Comparison of ENCODE assay signal across 8 cellular contexts in the genomic region with DNA sequence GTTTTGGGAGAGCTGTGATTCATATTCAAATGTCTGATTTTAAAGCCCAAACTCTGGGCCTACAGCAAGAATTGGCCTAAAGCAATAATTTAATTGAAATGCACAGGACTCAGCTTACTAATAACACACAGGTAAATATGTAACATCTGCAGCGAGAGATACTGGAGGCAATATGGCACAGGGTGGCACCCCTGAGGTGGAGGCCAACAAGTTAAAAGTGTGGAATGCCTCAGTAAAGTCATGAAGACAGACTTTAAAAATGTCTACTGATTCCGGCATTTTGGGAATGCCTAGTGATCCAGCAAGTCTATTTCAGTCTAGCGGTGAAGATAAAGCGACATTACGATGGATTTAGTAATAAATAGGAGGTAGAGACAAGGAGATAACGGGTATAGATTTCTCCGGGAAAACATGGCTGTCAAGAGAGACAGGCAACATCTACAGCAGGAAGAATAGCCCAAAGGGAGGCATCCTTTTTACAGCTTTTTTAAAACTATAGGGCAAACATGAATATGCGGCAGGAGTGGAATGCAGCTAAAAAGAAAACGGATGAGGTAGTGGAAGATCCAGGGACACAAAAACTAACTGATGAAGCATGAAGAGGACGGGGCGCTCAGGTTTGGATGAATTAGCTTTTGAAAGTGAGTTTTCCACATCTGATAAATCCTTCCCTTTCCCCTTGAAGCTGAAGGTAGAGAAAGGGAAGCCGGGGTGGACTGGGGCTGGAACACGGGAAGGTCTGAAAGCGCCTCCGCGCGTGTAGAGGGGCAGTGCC. TPM values are rescaled to one million over a fixed set of nuclear protein-coding genes. Genes with fewer than 3 reads are reported as not detected.
DNase-seq lines count a peak whose midpoint lies in the region; ATAC-seq, FAIRE-seq and TF ChIP-seq lines count a peak whose summit lies in the region.

No MANE protein-coding gene starts in this region.

- H3K27ac Mint-ChIP-seq in CD4-positive, alpha-beta T cell, result peak overlapping the region; percentile 26
- H3K27ac Mint-ChIP-seq in nephron progenitor cell, result no peak overlapping the region

- intact Hi-C loops in CD4-positive, alpha-beta T cell (cut with DNase I, micrococcal nuclease), result loop anchor here in 1 of 2 experiments (5.0 kb wide), 1 partner anchor 425 kb away; a partner anchor contains a TSS

- no peaks in the 10 kb centered on the region for H3K27me3 Mint-ChIP-seq in CD4-positive, alpha-beta T cell
- no peaks in the 10 kb centered on the region for H3K27me3 Mint-ChIP-seq in nephron progenitor cell (ENCODE audit: low read depth, poor library complexity)

- peaks cover 22% of the 10 kb centered on the region for H3K4me1 Mint-ChIP-seq in CD4-positive, alpha-beta T cell (ENCODE audit: low read depth)
- peaks cover 56% of the 10 kb centered on the region for H3K4me1 Mint-ChIP-seq in nephron progenitor cell

- peaks cover 14% of the 10 kb centered on the region for H3K36me3 Mint-ChIP-seq in CD4-positive, alpha-beta T cell (ENCODE audit: low read depth)
- peaks cover 44% of the 10 kb centered on the region for H3K36me3 Mint-ChIP-seq in nephron progenitor cell (ENCODE audit: low read depth)

- H3K36me3 ChIP-seq in KOPT-K1 (ENCODE audit: insufficient read depth, low read length), result peaks cover 11% of the 10 kb centered on the region

- CTCF ChIA-PET in CD4-positive, alpha-beta T cell (lab: Charles Lee), result no interaction called here

- POLR2A ChIA-PET in CD4-positive, alpha-beta T cell (lab: Charles Lee), result no interaction called here

- H3K4me3 Mint-ChIP-seq in CD4-positive, alpha-beta T cell, result peak overlapping the region; percentile 96
- H3K4me3 Mint-ChIP-seq in nephron progenitor cell, result peak overlapping the region; percentile 88

- H3K27me3 ChIP-seq in CD4-positive, alpha-beta T cell (ENCODE audit: control insufficient read depth, insufficient read depth, low read length), result no peaks in the 10 kb centered on the region

- no peaks in the 10 kb centered on the region for H3K9me3 ChIP-seq in CD4-positive, alpha-beta T cell (ENCODE audit: control insufficient read depth, low read length)
- no peaks in the 10 kb centered on the region for H3K9me3 ChIP-seq in KOPT-K1 (ENCODE audit: insufficient read depth, low read length, poor library complexity, severe bottlenecking)

- H3K9me3 Mint-ChIP-seq in CD4-positive, alpha-beta T cell, result no peaks in the 10 kb centered on the region
- peaks cover 22% of the 10 kb centered on the region for H3K9me3 Mint-ChIP-seq in nephron progenitor cell

- TF ChIP-seq CTCF in CD4-positive, alpha-beta T cell (IDR thresholded peaks at IDR 0.05), result no peak
- TF ChIP-seq CTCF in nephron progenitor cell (IDR thresholded peaks at IDR 0.05), result no peak

- no peak for FAIRE-seq in HTR-8/SVneo (lab: Jason Lieb, UNC)

- ATAC-seq in CD4-positive, alpha-beta T cell (ENCODE audit: poor library complexity), result no peak
- ATAC-seq in HG02642 (IDR thresholded peaks at IDR 0.05; ENCODE audit: poor library complexity, unreplicated experiment) (no peak), HG02970 (IDR thresholded peaks at IDR 0.05; ENCODE audit: low FRiP score, unreplicated experiment) (no peak)

- H3K27ac ChIP-seq in CD4-positive, alpha-beta T cell (ENCODE audit: low read depth, low read length), result no peak overlapping the region
- H3K27ac ChIP-seq in KOPT-K1 (ENCODE audit: low read depth, low read length, poor library complexity, severe bottlenecking), result peak overlapping the region; percentile 79

- no peak for DNase-seq in CD4-positive, alpha-beta T cell
- DNase-seq in dermis blood vessel endothelial cell (peak; percentile 2), nephron progenitor cell (no peak), HTR-8/SVneo (ENCODE audit: insufficient read length, low spot score) (no peak), NK-92 (lab: John Stamatoyannopoulos, UW; ENCODE audit: unreplicated experiment) (no peak)

RNA-seq across cellular contexts. Expression of a gene that starts 1.2 kb away (rescaled TPM):
- total RNA-seq in CD4-positive, alpha-beta T cell, result 1 to 10 TPM; 1.1 to 1.2 TPM
- 6.8 and 9.2 TPM in 2 replicates for total RNA-seq in dermis blood vessel endothelial cell

RNA-seq across cellular contexts. Expression of a gene that starts 37.3 kb away (rescaled TPM):
- total RNA-seq in CD4-positive, alpha-beta T cell, result 1 to 10 TPM; 2.7 to 4.0 TPM
- total RNA-seq in dermis blood vessel endothelial cell, result 21.6 and 24.8 TPM in 2 replicates
